8 cellular contexts compared by ENCODE assay signal in the genomic region with DNA sequence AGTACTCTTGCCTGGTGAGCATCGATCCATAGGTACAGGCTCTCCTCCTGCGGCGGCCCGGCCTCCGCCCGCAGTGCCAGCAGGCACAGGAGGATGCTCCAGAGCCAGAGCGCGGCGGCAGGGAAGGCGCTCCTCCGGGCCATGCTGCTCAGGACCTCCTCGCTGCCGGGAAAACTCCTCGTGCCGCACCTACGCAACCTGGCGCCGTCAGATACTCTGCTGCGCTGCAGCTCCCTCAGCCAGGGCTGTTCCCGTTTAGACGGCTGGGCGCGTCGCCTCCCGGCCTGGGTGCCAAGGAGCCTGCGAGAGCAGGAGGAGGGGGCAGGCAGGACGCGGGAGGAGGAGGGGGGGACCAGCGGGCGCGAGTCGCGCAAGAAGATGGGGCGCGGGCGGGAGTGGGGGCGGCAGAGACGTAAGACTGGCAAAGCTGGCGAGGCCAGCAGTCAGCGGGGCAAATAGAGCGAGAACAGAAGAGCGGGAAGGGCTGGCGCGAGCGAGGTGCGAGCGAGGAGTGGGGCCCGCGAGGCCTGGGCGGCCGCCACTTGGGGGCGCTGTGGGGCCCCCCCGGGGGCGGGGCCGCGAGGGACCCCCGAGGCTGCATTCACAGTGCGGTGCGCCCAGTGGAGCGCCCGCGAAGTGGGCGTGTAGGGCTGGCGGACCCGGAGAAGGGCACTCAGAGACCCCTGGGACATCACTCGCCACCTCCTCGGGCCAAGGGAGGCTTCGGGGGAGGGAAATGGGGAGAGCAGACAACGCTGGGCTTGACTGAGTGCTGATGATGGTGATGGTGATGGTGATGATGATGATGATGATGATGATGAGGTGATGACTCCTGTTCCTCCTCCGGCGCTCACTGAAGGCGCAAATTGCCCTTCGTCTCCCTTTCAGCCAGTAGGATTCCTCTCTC. TPM values are rescaled to one million over a fixed set of nuclear protein-coding genes. Genes with fewer than 3 reads are reported as not detected.
A peak's percentile ranks its signal among the peaks of the same experiment; 100 is the strongest.
DNase-seq lines count a peak whose midpoint lies in the region; ATAC-seq, FAIRE-seq and TF ChIP-seq lines count a peak whose summit lies in the region.

A gene with protein sequence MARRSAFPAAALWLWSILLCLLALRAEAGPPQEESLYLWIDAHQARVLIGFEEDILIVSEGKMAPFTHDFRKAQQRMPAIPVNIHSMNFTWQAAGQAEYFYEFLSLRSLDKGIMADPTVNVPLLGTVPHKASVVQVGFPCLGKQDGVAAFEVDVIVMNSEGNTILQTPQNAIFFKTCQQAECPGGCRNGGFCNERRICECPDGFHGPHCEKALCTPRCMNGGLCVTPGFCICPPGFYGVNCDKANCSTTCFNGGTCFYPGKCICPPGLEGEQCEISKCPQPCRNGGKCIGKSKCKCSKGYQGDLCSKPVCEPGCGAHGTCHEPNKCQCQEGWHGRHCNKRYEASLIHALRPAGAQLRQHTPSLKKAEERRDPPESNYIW (minus strand): TSS at position 257 of the 907 bp plus-strand sequence. CDS start 114 bp downstream, at position 143.

- peak within 1 kb of the TSS; percentile 32 for H3K4me3 Mint-ChIP-seq in activated CD4-positive, alpha-beta T cell treated with anti-CD3 and anti-CD28 coated beads for 36 hours
- peak within 1 kb of the TSS; percentile 40 for H3K4me3 Mint-ChIP-seq in activated CD4-positive, alpha-beta T cell treated with anti-CD3 and anti-CD28 coated beads, Interleukin-2, amount 10 ng/mL, durations not matched to agents 7 days and 5 days

- no peak for FAIRE-seq in HTR-8/SVneo (lab: Jason Lieb, UNC)

- WGBS in esophagus muscularis mucosa: 5% methylated on average over 31 of the region's 73 CpGs

- H3K27me3 ChIP-seq in esophagus muscularis mucosa (peaks cover 8 to 81% (median 19%) of the 10 kb centered on the region in 4 donors), neuron (ENCODE audit: insufficient read depth, low read length) (peaks cover 37% of the 10 kb centered on the region)

- peak; percentile 82 for ATAC-seq in activated CD4-positive, alpha-beta T cell treated with anti-CD3 and anti-CD28 coated beads for 36 hours
- ATAC-seq in HG03378 (IDR thresholded peaks at IDR 0.05; ENCODE audit: unreplicated experiment): no peak

- peak; percentile 56 for DNase-seq in activated CD4-positive, alpha-beta T cell treated with anti-CD3 and anti-CD28 coated beads for 36 hours
- DNase-seq in activated CD4-positive, alpha-beta T cell treated with anti-CD3 and anti-CD28 coated beads for 1 hour: no peak
- DNase-seq in HTR-8/SVneo (ENCODE audit: insufficient read length, low spot score) (peak; percentile 3), esophagus muscularis mucosa (ENCODE audit: extremely low spot score) (no peak), COLO829 (ENCODE audit: low spot score) (no peak)
- no peak for DNase-seq in activated CD4-positive, alpha-beta T cell treated with anti-CD3 and anti-CD28 coated beads, Interleukin-2, amount 10 ng/mL, durations not matched to agents 7 days and 5 days

- intact Hi-C loops in activated CD4-positive, alpha-beta T cell treated with anti-CD3 and anti-CD28 coated beads for 36 hours (cut with DNase I, micrococcal nuclease): loop anchor here in 1 of 2 experiments (5.0 kb wide), 3 partner anchors 51 to 319 kb away; no protein-coding TSS in a partner anchor
- intact Hi-C loops in esophagus muscularis mucosa (cut with DNase I): loop anchor here (10.0 kb wide), 1 partner anchor 227 kb away; no protein-coding TSS in a partner anchor

- no peak within 1 kb of the TSS for H3K27ac ChIP-seq in esophagus muscularis mucosa (replicated peaks in 1 of 4)

- H3K27me3 Mint-ChIP-seq in activated CD4-positive, alpha-beta T cell treated with anti-CD3 and anti-CD28 coated beads for 36 hours: peaks cover 31% of the 10 kb centered on the region
- H3K27me3 Mint-ChIP-seq in activated CD4-positive, alpha-beta T cell treated with anti-CD3 and anti-CD28 coated beads, Interleukin-2, amount 10 ng/mL, durations not matched to agents 7 days and 5 days: peaks cover 38% of the 10 kb centered on the region

- peaks cover 6% of the 10 kb centered on the region for H3K4me1 Mint-ChIP-seq in activated CD4-positive, alpha-beta T cell treated with anti-CD3 and anti-CD28 coated beads for 36 hours
- H3K4me1 Mint-ChIP-seq in activated CD4-positive, alpha-beta T cell treated with anti-CD3 and anti-CD28 coated beads, Interleukin-2, amount 10 ng/mL, durations not matched to agents 7 days and 5 days: peaks cover 3% of the 10 kb centered on the region

- no peaks in the 10 kb centered on the region for H3K36me3 Mint-ChIP-seq in activated CD4-positive, alpha-beta T cell treated with anti-CD3 and anti-CD28 coated beads for 36 hours (ENCODE audit: low read depth)
- H3K36me3 Mint-ChIP-seq in activated CD4-positive, alpha-beta T cell treated with anti-CD3 and anti-CD28 coated beads, Interleukin-2, amount 10 ng/mL, durations not matched to agents 7 days and 5 days (ENCODE audit: low read depth): no peaks in the 10 kb centered on the region

- CTCF ChIA-PET in activated CD4-positive, alpha-beta T cell treated with anti-CD3 and anti-CD28 coated beads for 36 hours (lab: Charles Lee): interaction anchor here (0.9 to 3.9 kb wide), 6 partner anchors 15 to 1147 kb away, joined by 3 to 15 read pairs (median 5); no protein-coding TSS in a partner anchor
- CTCF ChIA-PET in activated CD4-positive, alpha-beta T cell treated with anti-CD3 and anti-CD28 coated beads, Interleukin-2, amount 10 ng/mL, durations not matched to agents 7 days and 5 days (lab: Charles Lee): interaction anchor here (0.9 kb wide), 1 partner anchor 230 kb away, joined by 3 read pairs; no protein-coding TSS in a partner anchor

- H3K9me3 ChIP-seq in esophagus muscularis mucosa (no peaks in the 10 kb centered on the region), neuron (ENCODE audit: low read length) (no peaks in the 10 kb centered on the region)

- H3K4me1 ChIP-seq in esophagus muscularis mucosa (peaks cover 8 to 13% (median 11%) of the 10 kb centered on the region in 4 donors), neuron (ENCODE audit: insufficient read depth, low read length) (peaks cover 6% of the 10 kb centered on the region)

- no peak within 1 kb of the TSS for H3K27ac Mint-ChIP-seq in activated CD4-positive, alpha-beta T cell treated with anti-CD3 and anti-CD28 coated beads for 36 hours
- no peak within 1 kb of the TSS for H3K27ac Mint-ChIP-seq in activated CD4-positive, alpha-beta T cell treated with anti-CD3 and anti-CD28 coated beads, Interleukin-2, amount 10 ng/mL, durations not matched to agents 7 days and 5 days

- TF ChIP-seq EP300 in esophagus muscularis mucosa (IDR thresholded peaks at IDR 0.05): no peak

- H2AFZ ChIP-seq in neuron (ENCODE audit: low read depth, low read length): peak within 1 kb of the TSS; percentile 23

- H3K36me3 ChIP-seq in esophagus muscularis mucosa (no peaks in the 10 kb centered on the region), neuron (ENCODE audit: insufficient read depth, low read length) (no peaks in the 10 kb centered on the region)

- H3K4me3 ChIP-seq in esophagus muscularis mucosa: peak within 1 kb of the TSS; percentile 36 to 52 (median 40)
- peak within 1 kb of the TSS; percentile 12 for H3K4me3 ChIP-seq in neuron (ENCODE audit: low read length)

- peak in 1 of 3 experiments; percentile 8 for TF ChIP-seq CTCF in esophagus muscularis mucosa (IDR thresholded peaks at IDR 0.05)

- POLR2A ChIA-PET in activated CD4-positive, alpha-beta T cell treated with anti-CD3 and anti-CD28 coated beads for 36 hours (lab: Charles Lee): no interaction called here
- POLR2A ChIA-PET in activated CD4-positive, alpha-beta T cell treated with anti-CD3 and anti-CD28 coated beads, Interleukin-2, amount 10 ng/mL, durations not matched to agents 7 days and 5 days (lab: Charles Lee): no interaction called here

- no peaks in the 10 kb centered on the region for H3K9me3 Mint-ChIP-seq in activated CD4-positive, alpha-beta T cell treated with anti-CD3 and anti-CD28 coated beads for 36 hours (ENCODE audit: low read depth)
- H3K9me3 Mint-ChIP-seq in activated CD4-positive, alpha-beta T cell treated with anti-CD3 and anti-CD28 coated beads, Interleukin-2, amount 10 ng/mL, durations not matched to agents 7 days and 5 days: no peaks in the 10 kb centered on the region

- no peak for TF ChIP-seq POLR2A in esophagus muscularis mucosa (IDR thresholded peaks at IDR 0.05; ENCODE audit: low read depth)

RNA-seq across cellular contexts. Expression of the gene that starts here (rescaled TPM):
- total RNA-seq in activated CD4-positive, alpha-beta T cell treated with anti-CD3 and anti-CD28 coated beads for 36 hours: not detected
- total RNA-seq in activated CD4-positive, alpha-beta T cell treated with anti-CD3 and anti-CD28 coated beads, Interleukin-2, amount 10 ng/mL, durations not matched to agents 7 days and 5 days: not detected
- total RNA-seq in esophagus muscularis mucosa: 1 to 10 TPM in 1 of 4 donors, under 1 TPM in 1, not detected in 2; 0.11 to 1.2 TPM

Comparison
In these comparisons a context has a peak if more than half of its experiments do, and no peak if none do; other contexts are left out.
1. Peak in DNase-seq and ATAC-seq in activated CD4-positive, alpha-beta T cell treated with anti-CD3 and anti-CD28 coated beads for 36 hours; RNA of the gene not detected or under 1 TPM.